8 cellular contexts compared by ENCODE assay signal in the genomic region with DNA sequence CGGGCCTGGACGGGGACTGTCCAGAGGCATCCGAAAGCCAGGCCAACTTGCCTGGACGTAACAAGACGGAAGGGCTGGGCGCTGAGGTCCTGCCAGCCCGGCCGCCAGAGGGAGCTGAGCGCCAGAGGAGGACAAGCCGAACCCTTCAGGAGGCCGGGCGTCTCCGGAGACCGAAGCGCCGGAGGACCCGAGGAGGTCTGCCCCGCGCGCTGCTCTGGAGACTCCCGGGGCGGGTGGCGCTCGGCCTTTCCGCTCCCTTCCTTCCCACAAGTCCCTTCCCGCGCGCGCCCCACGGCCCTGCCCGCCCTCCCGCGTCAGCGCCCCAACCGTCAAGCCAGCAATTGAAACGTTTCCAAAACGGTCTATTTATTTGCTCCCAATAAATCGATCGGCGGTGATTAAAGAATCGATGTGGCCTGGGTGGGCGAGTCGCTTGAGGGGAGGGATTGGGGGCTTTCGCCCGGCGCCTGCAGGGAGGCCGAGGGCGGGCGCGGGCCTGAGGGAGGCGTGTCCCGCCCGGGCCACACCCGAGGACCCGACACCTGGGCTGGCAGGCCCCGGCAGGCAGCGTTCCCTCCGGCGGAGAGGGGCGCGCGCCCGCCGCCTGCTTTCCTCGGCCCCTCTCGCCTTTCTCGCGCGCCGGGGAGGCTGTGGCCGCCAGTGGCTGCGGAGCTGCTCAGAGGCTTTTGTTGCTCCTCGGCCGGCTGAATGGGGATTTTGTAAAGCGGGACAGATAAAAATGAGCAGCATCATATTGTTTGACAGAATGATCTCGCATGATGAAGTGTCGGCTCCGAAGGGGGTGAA. TPM values are rescaled to one million over a fixed set of nuclear protein-coding genes. Genes with fewer than 3 reads are reported as not detected.
DNase-seq lines count a peak whose midpoint lies in the region.

No MANE protein-coding gene starts in this region.

- H3K27me3 ChIP-seq in GM23248 (replicated peaks; ENCODE audit: insufficient read depth) (peaks cover 74% of the 10 kb centered on the region), Karpas-422 (ENCODE audit: low read length) (no peaks in the 10 kb centered on the region), iPS-18a (ENCODE audit: control insufficient read depth, insufficient read depth, low read length) (peaks cover 59% of the 10 kb centered on the region)

- H3K36me3 ChIP-seq in GM23248 (ENCODE audit: low read depth) (no peaks in the 10 kb centered on the region), Karpas-422 (ENCODE audit: insufficient read depth, low read length) (no peaks in the 10 kb centered on the region), iPS-18a (ENCODE audit: control insufficient read depth, low read depth, low read length) (no peaks in the 10 kb centered on the region)

- H3K9me2 ChIP-seq in GM23248 (ENCODE audit: insufficient read depth) (no peaks in the 10 kb centered on the region), Karpas-422 (replicated peaks; ENCODE audit: insufficient read depth, low read length) (no peaks in the 10 kb centered on the region)

- no peak overlapping the region for H3K9ac ChIP-seq in GM23248
- peak overlapping the region; percentile 69 for H3K9ac ChIP-seq in Karpas-422 (ENCODE audit: low read length)
- H3K9ac ChIP-seq in iPS-18a (ENCODE audit: low read length): no peak overlapping the region

- WGBS in GM23248 (ENCODE audit: low coverage in 1 of 2, low lambda C conversion rate in 2 of 2, missing lambda C conversion rate in 2 of 2), 2 experiments: 5 to 6% methylated on average over 49 to 52 of the region's 78 CpGs

- H3K27ac ChIP-seq in GM23248: no peak overlapping the region
- no peak overlapping the region for H3K27ac ChIP-seq in Karpas-422 (ENCODE audit: low read length)
- no peak overlapping the region for H3K27ac ChIP-seq in iPS-18a (ENCODE audit: low read length)
- H3K27ac ChIP-seq in skin epidermis: no peak overlapping the region

- in situ Hi-C loops in GM23248 (cut with MboI): no loop called here

- H3K4me3 ChIP-seq in GM23248 (peak overlapping the region; percentile 52), Karpas-422 (ENCODE audit: low read length) (peak overlapping the region; percentile 67), iPS-18a (ENCODE audit: low read length) (peak overlapping the region; percentile 82), skin epidermis (peak overlapping the region in 6 of 7 experiments; percentile 25 to 52 (median 38))

- H3K4me2 ChIP-seq in GM23248 (ENCODE audit: unreplicated experiment) (peak overlapping the region; percentile 28), Karpas-422 (ENCODE audit: low read depth, low read length, poor library complexity, severe bottlenecking) (peak overlapping the region; percentile 78)

- H4K20me1 ChIP-seq in GM23248 (ENCODE audit: insufficient read depth): no peaks in the 10 kb centered on the region
- no peaks in the 10 kb centered on the region for H4K20me1 ChIP-seq in Karpas-422 (ENCODE audit: insufficient read depth, low read depth, low read length)

- DNase-seq in ELF-1 (ENCODE audit: low read depth, low spot score) (peak; percentile 96), GM23248 (peak; percentile 70), Karpas-422 (peak; percentile 86), RKO (ENCODE audit: low spot score) (peak; percentile 89), astrocyte of the hippocampus (ENCODE audit: low read depth, low spot score) (peak; percentile 62), COLO829 (ENCODE audit: low spot score) (no peak)

- H3F3A ChIP-seq in GM23248 (ENCODE audit: insufficient read depth): no peaks in the 10 kb centered on the region

- H3K79me2 ChIP-seq in GM23248 (ENCODE audit: insufficient read depth) (no peaks in the 10 kb centered on the region), Karpas-422 (ENCODE audit: low read length) (no peaks in the 10 kb centered on the region)

- H3K4me1 ChIP-seq in GM23248 (ENCODE audit: insufficient read depth) (no peaks in the 10 kb centered on the region), Karpas-422 (ENCODE audit: low read length) (peaks cover 6% of the 10 kb centered on the region), iPS-18a (ENCODE audit: control insufficient read depth, low read depth, low read length) (peaks cover 20% of the 10 kb centered on the region)

- H3K9me3 ChIP-seq in GM23248 (ENCODE audit: low read depth) (no peaks in the 10 kb centered on the region), Karpas-422 (ENCODE audit: low read length) (no peaks in the 10 kb centered on the region), iPS-18a (ENCODE audit: control insufficient read depth, low read depth, low read length) (no peaks in the 10 kb centered on the region)

- H2AFZ ChIP-seq in GM23248 (peak overlapping the region; percentile 66), Karpas-422 (ENCODE audit: low read length) (peak overlapping the region; percentile 89)

RNA-seq across cellular contexts. Expression of a gene that starts 5.2 kb away (rescaled TPM):
- total RNA-seq in GM23248 (2014; rRNA removed; shearing (Covaris generic)): not detected in 2 replicates
- not detected in 2 replicates for polyA plus RNA-seq in GM23248 (2016; fragmentation: Nextera tagmentation; extraction: Ambion mirVana)
- not detected in 2 replicates for total RNA-seq in Karpas-422 (2014; rRNA removed; shearing (Covaris generic); ENCODE audit: low replicate concordance)

RNA-seq across cellular contexts. Expression of a gene that starts 50.2 kb away (rescaled TPM):
- 8.4 and 12.8 TPM in 2 replicates for total RNA-seq in GM23248 (2014; rRNA removed; shearing (Covaris generic))
- 14.0 and 14.3 TPM in 2 replicates for polyA plus RNA-seq in GM23248 (2016; fragmentation: Nextera tagmentation; extraction: Ambion mirVana)
- total RNA-seq in Karpas-422 (2014; rRNA removed; shearing (Covaris generic); ENCODE audit: low replicate concordance): 37.7 and 101 TPM in 2 replicates
